In the genomic region with DNA sequence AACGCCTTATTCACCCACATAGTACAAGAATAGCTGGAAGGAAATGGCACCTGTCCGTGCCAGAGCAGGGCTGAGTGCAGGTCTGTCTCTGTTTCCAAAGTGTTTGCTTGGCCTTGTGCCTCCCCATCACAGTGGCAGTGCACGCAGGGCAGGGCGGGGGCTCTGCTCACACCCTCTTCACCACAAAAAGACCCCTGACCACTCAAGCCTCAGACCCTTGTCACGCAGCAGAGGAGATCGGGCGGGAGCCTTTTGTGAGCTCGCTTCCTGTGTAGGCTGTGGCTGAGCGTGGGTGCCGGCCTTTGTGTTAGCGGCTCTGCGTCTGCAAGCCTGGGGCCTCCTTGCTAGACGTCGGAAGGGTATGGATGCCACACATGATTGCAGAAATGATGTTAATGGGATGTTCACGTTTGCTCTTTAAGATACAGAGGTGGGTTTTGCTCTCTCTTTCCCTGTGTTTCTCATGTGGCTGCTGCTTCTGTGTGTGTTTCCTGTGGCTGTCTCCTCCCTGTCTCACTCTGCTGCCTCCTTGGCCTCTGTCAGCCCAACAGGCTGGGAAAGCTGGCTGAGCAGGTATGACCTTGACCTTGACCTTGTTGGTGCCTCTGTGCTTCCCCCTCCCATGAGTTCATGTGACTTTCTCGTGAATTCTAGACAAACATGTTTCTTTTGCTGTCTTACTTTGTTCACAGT, we compare ENCODE assay signal across 9 cellular contexts. TPM values are rescaled to one million over a fixed set of nuclear protein-coding genes. Genes with fewer than 3 reads are reported as not detected.
A peak's percentile ranks its signal among the peaks of the same experiment; 100 is the strongest.
DNase-seq lines count a peak whose midpoint lies in the region; TF ChIP-seq lines count a peak whose summit lies in the region.
"Had no signal": no experiment of that assay in that cellular context is flagged by ENCODE, and none has a peak within 500 bp of the region (broad histone marks: within the 10 kb centered on the region; RNA-seq: fewer than 3 reads in every experiment).

No MANE protein-coding gene starts in this region.

- H3K27me3 Mint-ChIP-seq in type B pancreatic cell, result no peaks in the 10 kb centered on the region

- CTCF ChIA-PET in GM10248 (lab: Yijun Ruan, JAX), result interaction anchor here (1.2 kb wide), 1 partner anchor 48 kb away, joined by 3 read pairs; no protein-coding TSS in a partner anchor

- H3K4me1 Mint-ChIP-seq in type B pancreatic cell (ENCODE audit: unreplicated experiment), result no peaks in the 10 kb centered on the region

- H3K27me3 ChIP-seq in BE2C, result no peaks in the 10 kb centered on the region

- H3K27ac Mint-ChIP-seq in type B pancreatic cell, result no peak overlapping the region

- peaks cover 46% of the 10 kb centered on the region for H3K36me3 ChIP-seq in BE2C

- no peaks in the 10 kb centered on the region for H3K9me3 ChIP-seq in BE2C

- TF ChIP-seq CTCF in GM10248 (IDR thresholded peaks at IDR 0.05; ENCODE audit: control extremely low read depth, extremely low read depth, low read depth, missing control alignments) (no peak), type B pancreatic cell (conservative IDR thresholded peaks at IDR 0.05) (no peak), BE2C (IDR thresholded peaks at IDR 0.05; ENCODE audit: low read depth, low read length) (no peak)

- H3K4me1 ChIP-seq in BE2C, result no peaks in the 10 kb centered on the region

- H3K4me3 Mint-ChIP-seq in type B pancreatic cell, result no peak overlapping the region

- no peak overlapping the region for H3K4me3 ChIP-seq in BE2C (ENCODE audit: low read depth, low read length)

- H3K36me3 Mint-ChIP-seq in type B pancreatic cell, result peaks cover 17% of the 10 kb centered on the region

- no peaks in the 10 kb centered on the region for H3K9me3 Mint-ChIP-seq in type B pancreatic cell

- POLR2A ChIA-PET in GM10248 (lab: Yijun Ruan, JAX), result interaction anchor here (0.6 kb wide), 2 partner anchors 23 to 312 kb away, joined by 3 to 4 read pairs; no protein-coding TSS in a partner anchor

- peak; percentile 77 for DNase-seq in GM10248 (ENCODE audit: extremely low spot score)
- peak; percentile 40 for DNase-seq in activated CD4-positive, alpha-beta T cell treated with anti-CD3 and anti-CD28 coated beads for 1 hour
- DNase-seq in central memory CD4-positive, alpha-beta T cell, result peak; percentile 77
- peak; percentile 79 for DNase-seq in stimulated activated CD4-positive, alpha-beta T cell treated with anti-CD3 and anti-CD28 coated beads, Interleukin-15, amount 100 ng/mL, for 24 hours
- DNase-seq in type B pancreatic cell (ENCODE audit: extremely low spot score, unreplicated experiment), result no peak
- no peak for DNase-seq in glomerular visceral epithelial cell (ENCODE audit: extremely low spot score)
- no peak for DNase-seq in BE2C
- DNase-seq in UCSD-AML1 (lab: John Stamatoyannopoulos, UW; ENCODE audit: unreplicated experiment), result no peak

RNA-seq across cellular contexts. Expression of a gene that starts 45.4 kb away (rescaled TPM):
- 5.5 TPM in 1 of 2 replicates, not detected in the other for total RNA-seq in type B pancreatic cell (ENCODE audit: low replicate concordance)
- polyA plus RNA-seq in BE2C (2012; ENCODE audit: insufficient read depth, insufficient read length, low read depth), result 5.4 TPM
- total RNA-seq: dermis microvascular lymphatic vessel endothelial cell had no signal

Comparison
In these comparisons a context has a peak if more than half of its experiments do, and no peak if none do; other contexts are left out.
1. DNase-seq: peak in GM10248 (single experiment), activated CD4-positive, alpha-beta T cell treated with anti-CD3 and anti-CD28 coated beads for 1 hour (single experiment), central memory CD4-positive, alpha-beta T cell (single experiment) and stimulated activated CD4-positive, alpha-beta T cell treated with anti-CD3 and anti-CD28 coated beads, Interleukin-15, amount 100 ng/mL, for 24 hours (single experiment); none in type B pancreatic cell (single experiment), glomerular visceral epithelial cell (single experiment), BE2C (single experiment) and UCSD-AML1 (single experiment).